ENCODE assay signal across 25 cellular contexts in the genomic region with DNA sequence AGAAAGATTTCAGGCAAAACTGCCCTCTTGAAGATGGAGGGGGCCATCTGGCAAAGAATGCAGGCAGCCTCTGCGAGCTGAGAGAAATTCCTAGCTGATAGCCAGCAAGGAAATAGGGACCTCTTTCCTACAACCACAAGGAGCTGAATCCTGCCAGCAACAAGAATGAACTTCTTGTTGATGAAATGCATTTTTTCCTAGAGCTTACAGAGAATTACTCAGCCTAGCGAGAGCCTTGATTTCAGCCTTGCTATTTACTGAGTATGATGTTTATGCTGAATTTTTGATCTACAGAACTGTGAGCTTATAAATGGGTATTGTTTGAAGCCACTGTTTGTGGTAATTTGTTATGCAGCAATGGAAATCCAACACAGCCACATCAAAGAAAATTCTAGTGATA.
DNase-seq lines count a peak whose midpoint lies in the region; ATAC-seq and TF ChIP-seq lines count a peak whose summit lies in the region.
"Had no signal": no experiment of that assay in that cellular context is flagged by ENCODE, and none has a peak within 500 bp of the region (broad histone marks: within the 10 kb centered on the region; RNA-seq: fewer than 3 reads in every experiment).

No MANE protein-coding gene starts in this region.

- ATAC-seq in left colon (no peak), HG02938 (IDR thresholded peaks at IDR 0.05; ENCODE audit: unreplicated experiment) (no peak)
- ATAC-seq: activated CD4-positive, alpha-beta T cell treated with anti-CD3 and anti-CD28 coated beads for 36 hours; activated CD8-positive, alpha-beta T cell treated with anti-CD3 and anti-CD28 coated beads, Interleukin-2, amount 10 ng/mL, durations not matched to agents 7 days and 5 days; esophagus mucosa; Right ventricle myocardium inferior had no signal

- intact Hi-C loops in left colon (cut with DNase I, micrococcal nuclease): no loop called here

- H3K27ac ChIP-seq in caudate nucleus (ENCODE audit: low read depth, low read length): no peak overlapping the region
- H3K27ac ChIP-seq: KMS-11, skin epidermis, thyroid gland, vagina had no signal

- TF ChIP-seq CTCF in fibroblast of the aortic adventitia (IDR thresholded peaks at IDR 0.05; ENCODE audit: insufficient read depth, low read length): no peak

- DNase-seq in AG08395 (ENCODE audit: low spot score) (peak; percentile 3), HT1080 (ENCODE audit: low read depth) (peak; percentile 24), astrocyte of the hippocampus (ENCODE audit: low read depth, low spot score) (peak; percentile 67), fibroblast of the aortic adventitia (ENCODE audit: low read depth) (peak; percentile 40), NCI-H1092 (lab: John Stamatoyannopoulos, UW) (no peak), left colon (no peak), caudate nucleus (lab: John Stamatoyannopoulos, UW) (no peak)
- DNase-seq: activated CD4-positive, alpha-beta T cell treated with anti-CD3 and anti-CD28 coated beads for 36 hours; activated CD8-positive, alpha-beta T cell treated with anti-CD3 and anti-CD28 coated beads, Interleukin-2, amount 10 ng/mL, durations not matched to agents 7 days and 5 days; activated effector memory CD4-positive, alpha-beta T cell treated with Interleukin-2 at 50 U/mL for 16 hours; activated naive CD8-positive, alpha-beta T cell treated with anti-CD3 and anti-CD28 coated beads for 36 hours; activated T-cell treated with anti-CD3 and anti-CD28 coated beads for 4 hours; DMS53; GDM1; HCEC 1CT; NCI-H446 treated with DMSO at 0.1 percent for 48 hours; nephron progenitor cell; thyroid gland had no signal

- H3K4me3 ChIP-seq in fibroblast of the aortic adventitia (ENCODE audit: low read depth, low read length): no peak overlapping the region
- H3K4me3 ChIP-seq: lung, skin epidermis, thyroid gland, vagina had no signal

Comparison
In these comparisons a context has a peak if more than half of its experiments do, and no peak if none do; other contexts are left out.
1. DNase-seq: peak in AG08395 (single experiment), HT1080 (single experiment), astrocyte of the hippocampus (single experiment) and fibroblast of the aortic adventitia (single experiment); none in NCI-H1092 (single experiment), left colon (0 of 2) and caudate nucleus (0 of 61).